8 cellular contexts compared by ENCODE assay signal in the genomic region with DNA sequence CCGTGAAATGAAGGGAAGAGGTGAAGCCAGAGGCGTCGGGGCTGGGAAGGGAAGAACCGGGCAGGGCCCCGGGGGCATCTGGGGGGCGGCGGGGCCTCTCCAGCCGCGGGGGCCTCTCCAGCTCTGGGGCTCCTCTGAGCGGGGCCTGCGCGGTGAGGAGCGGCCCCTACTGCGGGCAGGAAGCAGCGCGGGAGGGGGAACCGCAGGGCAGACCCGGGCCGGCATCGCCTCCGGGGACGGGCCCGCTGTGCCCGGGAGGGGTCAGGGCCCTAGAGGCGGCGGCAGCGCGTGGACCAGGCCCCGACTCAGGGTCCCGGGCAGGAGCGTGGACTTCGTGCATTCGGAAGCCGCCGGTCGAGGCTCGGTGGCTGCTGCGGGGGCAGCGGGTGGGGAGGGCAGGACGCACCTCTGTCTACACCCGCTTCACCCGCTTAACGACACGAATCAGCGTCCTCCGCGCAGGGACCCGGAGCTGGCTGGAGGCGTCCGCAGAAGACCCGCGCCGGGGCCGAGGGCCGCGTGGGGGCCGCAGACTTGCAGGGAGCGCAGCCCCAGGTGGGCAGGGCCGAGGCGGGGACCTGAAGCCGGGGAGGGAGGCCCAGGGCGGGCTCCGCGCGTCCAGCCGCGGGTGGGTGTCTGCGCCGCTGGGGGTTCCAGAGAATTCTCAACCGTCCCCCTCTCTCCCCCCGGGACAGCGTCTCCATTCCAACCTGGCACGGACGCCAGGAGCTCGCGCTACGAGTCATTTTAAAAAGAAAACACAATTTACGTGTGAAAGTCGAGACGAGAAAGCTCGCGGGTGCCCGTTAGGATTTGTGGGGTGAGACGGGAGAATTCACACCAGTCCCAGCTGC.
A peak's percentile ranks its signal among the peaks of the same experiment; 100 is the strongest.
DNase-seq lines count a peak whose midpoint lies in the region; ATAC-seq lines count a peak whose summit lies in the region.
"Not testable (repeated sequence)": the region's sequence is repeated elsewhere in the genome, so short reads cannot be mapped to it uniquely, and the experiment has no call there.

No MANE protein-coding gene starts in this region.

- POLR2A ChIA-PET in T-cell (lab: Charles Lee); activated CD8-positive, alpha-beta T cell treated with anti-CD3 and anti-CD28 coated beads, Interleukin-2, amount 10 ng/mL, durations not matched to agents 7 days and 5 days (lab: Charles Lee); naive thymus-derived CD4-positive, alpha-beta T cell (lab: Charles Lee): not testable (repeated sequence)

- intact Hi-C loops in right cardiac atrium (cut with DNase I) = loop anchor here in 2 of 4 donors (5.0 to 10.0 kb wide), 2 partner anchors 366 to 369 kb away; no protein-coding TSS in a partner anchor
- intact Hi-C loops in naive thymus-derived CD4-positive, alpha-beta T cell (cut with micrococcal nuclease) = not testable (repeated sequence)
- intact Hi-C loops in aorta (cut with DNase I) = loop anchor here in 1 of 2 donors (10.0 kb wide), 1 partner anchor 366 kb away; no protein-coding TSS in a partner anchor

- ATAC-seq in T-cell (replicated peaks in 1 of 4) = peak; percentile 46 to 75 (median 64)
- ATAC-seq in activated CD8-positive, alpha-beta T cell treated with anti-CD3 and anti-CD28 coated beads, Interleukin-2, amount 10 ng/mL, durations not matched to agents 7 days and 5 days = peak; percentile 39
- peak; percentile 46 for ATAC-seq in activated T-helper 17 cell treated with anti-CD3 and anti-CD28 coated beads, Interleukin-2, amount 50 U/mL, for 72 hours (replicated peaks)
- ATAC-seq in esophagus mucosa = peak; percentile 13
- ATAC-seq in right cardiac atrium = peak; percentile 36 to 48
- peak; percentile 48 for ATAC-seq in naive thymus-derived CD4-positive, alpha-beta T cell
- ATAC-seq in stimulated activated effector memory CD8-positive, alpha-beta T cell treated with anti-CD3 and anti-CD28 coated beads, Interleukin-12 subunit alpha, Interleukin-12 subunit beta, amount 100 ng/mL, for 72 hours = peak; percentile 42
- ATAC-seq in aorta (ENCODE audit: low FRiP score) = peak; percentile 45

- peak overlapping the region in 1 of 3 donors; percentile 36 for H3K4me3 Mint-ChIP-seq in T-cell
- not testable (repeated sequence) for H3K4me3 Mint-ChIP-seq in activated CD8-positive, alpha-beta T cell treated with anti-CD3 and anti-CD28 coated beads, Interleukin-2, amount 10 ng/mL, durations not matched to agents 7 days and 5 days; activated T-helper 17 cell treated with anti-CD3 and anti-CD28 coated beads, Interleukin-2, amount 50 U/mL, for 72 hours; stimulated activated effector memory CD8-positive, alpha-beta T cell treated with anti-CD3 and anti-CD28 coated beads, Interleukin-12 subunit alpha, Interleukin-12 subunit beta, amount 100 ng/mL, for 72 hours
- H3K4me3 Mint-ChIP-seq in naive thymus-derived CD4-positive, alpha-beta T cell = peak overlapping the region in 1 of 10 donors; percentile 73

- not testable (repeated sequence) for H3K27ac Mint-ChIP-seq in T-cell; activated CD8-positive, alpha-beta T cell treated with anti-CD3 and anti-CD28 coated beads, Interleukin-2, amount 10 ng/mL, durations not matched to agents 7 days and 5 days; activated T-helper 17 cell treated with anti-CD3 and anti-CD28 coated beads, Interleukin-2, amount 50 U/mL, for 72 hours; naive thymus-derived CD4-positive, alpha-beta T cell; stimulated activated effector memory CD8-positive, alpha-beta T cell treated with anti-CD3 and anti-CD28 coated beads, Interleukin-12 subunit alpha, Interleukin-12 subunit beta, amount 100 ng/mL, for 72 hours

- H3K4me1 ChIP-seq in right cardiac atrium (ENCODE audit: control insufficient read depth, insufficient read depth, low read length); naive thymus-derived CD4-positive, alpha-beta T cell (ENCODE audit: control insufficient read depth in 2 of 2, insufficient read depth in 2 of 2, low read length in 2 of 2); aorta (ENCODE audit: control insufficient read depth in 1 of 2, insufficient read depth in 2 of 2, low read length in 2 of 2): not testable (repeated sequence)

- not testable (repeated sequence) for H3K27me3 ChIP-seq in right cardiac atrium (ENCODE audit: control insufficient read depth, insufficient read depth); naive thymus-derived CD4-positive, alpha-beta T cell (ENCODE audit: control insufficient read depth in 2 of 2, insufficient read depth in 2 of 2, low read length in 2 of 2); aorta (ENCODE audit: control insufficient read depth in 1 of 2, insufficient read depth in 2 of 2, low read length in 1 of 2)

- H3K27ac ChIP-seq in right cardiac atrium (ENCODE audit: low read length); naive thymus-derived CD4-positive, alpha-beta T cell (ENCODE audit: low read depth, low read length); aorta (ENCODE audit: low read depth in 1 of 2, low read length in 2 of 2): not testable (repeated sequence)

- H3K36me3 ChIP-seq in naive thymus-derived CD4-positive, alpha-beta T cell (ENCODE audit: control insufficient read depth in 2 of 3, insufficient read depth in 3 of 3, low read length in 3 of 3); aorta (ENCODE audit: control insufficient read depth in 1 of 2, insufficient read depth in 2 of 2, low read length in 1 of 2): not testable (repeated sequence)

- DNase-seq in T-cell (peak in 1 of 34 experiments; percentile 8), aorta (peak in 1 of 2 donors; percentile 43)
- DNase-seq in activated CD8-positive, alpha-beta T cell treated with anti-CD3 and anti-CD28 coated beads, Interleukin-2, amount 10 ng/mL, durations not matched to agents 7 days and 5 days; right cardiac atrium; naive thymus-derived CD4-positive, alpha-beta T cell; stimulated activated effector memory CD8-positive, alpha-beta T cell treated with anti-CD3 and anti-CD28 coated beads, Interleukin-12 subunit alpha, Interleukin-12 subunit beta, amount 100 ng/mL, for 72 hours (ENCODE audit: low spot score in 2 of 2): not testable (repeated sequence)

- not testable (repeated sequence) for H3K36me3 Mint-ChIP-seq in T-cell; activated CD8-positive, alpha-beta T cell treated with anti-CD3 and anti-CD28 coated beads, Interleukin-2, amount 10 ng/mL, durations not matched to agents 7 days and 5 days (ENCODE audit: low read depth); activated T-helper 17 cell treated with anti-CD3 and anti-CD28 coated beads, Interleukin-2, amount 50 U/mL, for 72 hours (ENCODE audit: low read depth); naive thymus-derived CD4-positive, alpha-beta T cell; stimulated activated effector memory CD8-positive, alpha-beta T cell treated with anti-CD3 and anti-CD28 coated beads, Interleukin-12 subunit alpha, Interleukin-12 subunit beta, amount 100 ng/mL, for 72 hours

- 24% methylated on average over 8 of the region's 84 CpGs for WGBS in right cardiac atrium
- WGBS in aorta, 2 donors = 4 to 16% methylated on average over 5 to 16 of the region's 84 CpGs

- H3K27me3 Mint-ChIP-seq in T-cell; activated CD8-positive, alpha-beta T cell treated with anti-CD3 and anti-CD28 coated beads, Interleukin-2, amount 10 ng/mL, durations not matched to agents 7 days and 5 days (ENCODE audit: low read depth); activated T-helper 17 cell treated with anti-CD3 and anti-CD28 coated beads, Interleukin-2, amount 50 U/mL, for 72 hours: not testable (repeated sequence)
- peaks cover 0 to 11% (median 3%) of the 10 kb centered on the region in 5 donors for H3K27me3 Mint-ChIP-seq in naive thymus-derived CD4-positive, alpha-beta T cell

- not testable (repeated sequence) for H3K4me3 ChIP-seq in right cardiac atrium (ENCODE audit: low read length); naive thymus-derived CD4-positive, alpha-beta T cell (ENCODE audit: low read length); aorta (ENCODE audit: low read length in 2 of 2)

- CTCF ChIA-PET in T-cell (lab: Charles Lee); activated CD8-positive, alpha-beta T cell treated with anti-CD3 and anti-CD28 coated beads, Interleukin-2, amount 10 ng/mL, durations not matched to agents 7 days and 5 days (lab: Charles Lee); naive thymus-derived CD4-positive, alpha-beta T cell (lab: Charles Lee): not testable (repeated sequence)

- H3K9me3 Mint-ChIP-seq in T-cell; activated CD8-positive, alpha-beta T cell treated with anti-CD3 and anti-CD28 coated beads, Interleukin-2, amount 10 ng/mL, durations not matched to agents 7 days and 5 days (ENCODE audit: insufficient read depth); activated T-helper 17 cell treated with anti-CD3 and anti-CD28 coated beads, Interleukin-2, amount 50 U/mL, for 72 hours; naive thymus-derived CD4-positive, alpha-beta T cell; stimulated activated effector memory CD8-positive, alpha-beta T cell treated with anti-CD3 and anti-CD28 coated beads, Interleukin-12 subunit alpha, Interleukin-12 subunit beta, amount 100 ng/mL, for 72 hours: not testable (repeated sequence)

- H3K4me1 Mint-ChIP-seq in T-cell; activated CD8-positive, alpha-beta T cell treated with anti-CD3 and anti-CD28 coated beads, Interleukin-2, amount 10 ng/mL, durations not matched to agents 7 days and 5 days (ENCODE audit: low read depth); activated T-helper 17 cell treated with anti-CD3 and anti-CD28 coated beads, Interleukin-2, amount 50 U/mL, for 72 hours; naive thymus-derived CD4-positive, alpha-beta T cell; stimulated activated effector memory CD8-positive, alpha-beta T cell treated with anti-CD3 and anti-CD28 coated beads, Interleukin-12 subunit alpha, Interleukin-12 subunit beta, amount 100 ng/mL, for 72 hours: not testable (repeated sequence)

- not testable (repeated sequence) for H3K9me3 ChIP-seq in right cardiac atrium (ENCODE audit: control insufficient read depth, low read length); naive thymus-derived CD4-positive, alpha-beta T cell (ENCODE audit: control insufficient read depth in 2 of 3, low read length in 3 of 3); aorta (ENCODE audit: control insufficient read depth, low read length)

Comparison
In these comparisons a context has a peak if more than half of its experiments do, and no peak if none do; other contexts are left out.
1. ATAC-seq: peak in every context shown above with its lines; median percentile 64 in T-cell; 48 in naive thymus-derived CD4-positive, alpha-beta T cell; 46 in activated T-helper 17 cell treated with anti-CD3 and anti-CD28 coated beads, Interleukin-2, amount 50 U/mL, for 72 hours; 45 in aorta; 42 in right cardiac atrium; 42 in stimulated activated effector memory CD8-positive, alpha-beta T cell treated with anti-CD3 and anti-CD28 coated beads, Interleukin-12 subunit alpha, Interleukin-12 subunit beta, amount 100 ng/mL, for 72 hours; 39 in activated CD8-positive, alpha-beta T cell treated with anti-CD3 and anti-CD28 coated beads, Interleukin-2, amount 10 ng/mL, durations not matched to agents 7 days and 5 days; 13 in esophagus mucosa.